ENCODE assay signal across 18 cellular contexts in the genomic region with DNA sequence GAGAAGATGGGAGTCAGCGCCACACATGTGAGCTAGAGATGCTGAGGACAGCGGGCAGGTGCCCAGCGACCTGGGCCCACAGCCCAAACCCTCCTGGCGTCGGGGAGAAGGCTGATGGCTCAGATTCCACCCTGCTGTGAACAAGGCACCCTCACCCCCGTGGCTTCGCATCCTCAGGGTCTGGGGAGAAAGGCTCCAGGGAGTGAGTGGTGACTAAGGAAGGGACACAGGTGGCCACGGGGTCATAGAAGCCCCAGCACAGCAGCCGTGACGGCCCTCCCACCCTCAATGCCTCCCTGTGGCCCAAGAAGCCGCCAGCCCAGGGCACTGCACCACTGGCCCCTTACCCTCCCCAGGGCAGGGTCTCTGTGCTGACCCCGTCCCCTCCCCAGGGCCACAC.
"Had no signal": no experiment of that assay in that cellular context is flagged by ENCODE, and none has a peak within 500 bp of the region (broad histone marks: within the 10 kb centered on the region; RNA-seq: fewer than 3 reads in every experiment).

No MANE protein-coding gene starts in this region.

- ATAC-seq: foreskin keratinocyte, gastroesophageal sphincter, heart right ventricle, left cardiac atrium, left lung, left ventricle myocardium superior, lower lobe of right lung, mucosa of descending colon had no signal

- H3K9me3 ChIP-seq: esophagus muscularis mucosa, gastroesophageal sphincter, heart right ventricle, left lung, lower lobe of right lung, mucosa of descending colon had no signal

- H3K4me1 ChIP-seq: esophagus muscularis mucosa, foreskin keratinocyte, gastroesophageal sphincter, heart right ventricle, left lung, lower lobe of right lung had no signal

- H3K27ac Mint-ChIP-seq: mesothelial cell of epicardium had no signal

- H3K27ac ChIP-seq: coronary artery, dorsolateral prefrontal cortex, esophagus muscularis mucosa, foreskin keratinocyte, gastroesophageal sphincter, heart right ventricle, left lung, lower lobe of right lung had no signal

- H3K4me1 Mint-ChIP-seq: mesothelial cell of epicardium had no signal

- H3K4me3 Mint-ChIP-seq: mesothelial cell of epicardium had no signal

- H3K9me3 Mint-ChIP-seq: mesothelial cell of epicardium had no signal

- H3K4me3 ChIP-seq: coronary artery, dorsolateral prefrontal cortex, esophagus muscularis mucosa, gastroesophageal sphincter, heart right ventricle, left lung, lower lobe of right lung, mucosa of descending colon had no signal

- H3K27me3 ChIP-seq: dorsolateral prefrontal cortex, esophagus muscularis mucosa, foreskin keratinocyte, gastroesophageal sphincter, heart right ventricle, left lung had no signal

- DNase-seq: dermis blood vessel endothelial cell; dorsolateral prefrontal cortex; effector CD4-positive, alpha-beta T cell; effector memory CD4-positive, alpha-beta T cell; foreskin keratinocyte; head of caudate nucleus; heart right ventricle; hippocampal formation; left cardiac atrium; left lung; left ventricle myocardium superior; lower lobe of right lung; mesenchymal stem cell; mucosa of descending colon had no signal
